18 cellular contexts compared by ENCODE assay signal in the genomic region with DNA sequence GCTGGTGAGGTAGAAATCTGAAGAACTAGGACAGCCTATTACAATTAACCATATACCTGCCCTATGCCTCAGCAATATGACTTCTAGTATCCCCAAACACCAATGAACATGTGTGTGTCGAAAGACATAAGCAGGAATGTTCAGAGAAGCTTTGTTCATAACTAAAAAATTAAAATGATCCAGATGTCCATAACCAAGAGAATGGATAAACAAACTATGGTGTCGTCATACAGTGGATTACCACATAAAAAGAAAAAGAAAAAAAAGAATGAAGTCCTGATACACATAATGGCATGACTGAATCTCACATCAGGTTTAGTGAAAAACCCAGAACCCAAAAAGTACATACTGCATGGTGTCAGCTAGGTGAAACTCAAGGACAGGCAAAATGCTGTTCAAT.
DNase-seq lines count a peak whose midpoint lies in the region; ATAC-seq and TF ChIP-seq lines count a peak whose summit lies in the region.
"Had no signal": no experiment of that assay in that cellular context is flagged by ENCODE, and none has a peak within 500 bp of the region (broad histone marks: within the 10 kb centered on the region; RNA-seq: fewer than 3 reads in every experiment).

No MANE protein-coding gene starts in this region.

- ATAC-seq in GM21825 (IDR thresholded peaks at IDR 0.05; ENCODE audit: unreplicated experiment) (no peak), GM19035 (IDR thresholded peaks at IDR 0.05; ENCODE audit: unreplicated experiment) (no peak)
- ATAC-seq: Panc1 had no signal

- DNase-seq in AG10803 (ENCODE audit: low read depth) (peak; percentile 76), HFF-Myc (ENCODE audit: extremely low read depth, low read depth) (peak; percentile 15), choroid plexus epithelial cell (ENCODE audit: low read depth) (peak; percentile 44), fibroblast of the conjunctiva (ENCODE audit: low read depth) (peak; percentile 43), RPMI8226 (no peak), DMS79 (lab: John Stamatoyannopoulos, UW) (no peak)
- DNase-seq: DMS153, GM23248, HFFc6, MM.1S, NCI-H1105 treated with DMSO at 0.1 percent for 48 hours, NCI-H1930, NCI-H2171 treated with DMSO at 0.1 percent for 48 hours, SIG-M5 had no signal

- no peak for TF ChIP-seq CTCF in AG10803 (conservative IDR thresholded peaks at IDR 0.05; ENCODE audit: low read length)
- no peak for TF ChIP-seq CTCF in HFF-Myc (IDR thresholded peaks at IDR 0.05; ENCODE audit: low read depth, low read length, missing control alignments)
- TF ChIP-seq CTCF in choroid plexus epithelial cell (conservative IDR thresholded peaks at IDR 0.05; ENCODE audit: low read depth, low read length), result no peak

- H3K4me3 ChIP-seq in AG10803 (ENCODE audit: low read length), result no peak overlapping the region
- no peak overlapping the region for H3K4me3 ChIP-seq in HFF-Myc (replicated peaks; ENCODE audit: low read depth, low read length)
- no peak overlapping the region for H3K4me3 ChIP-seq in choroid plexus epithelial cell (ENCODE audit: low read depth, low read length)
- H3K4me3 ChIP-seq: BLaER1, GM23248 had no signal

Comparison
In these comparisons a context has a peak if more than half of its experiments do, and no peak if none do; other contexts are left out.
1. DNase-seq: peak in AG10803 (single experiment), HFF-Myc (single experiment), choroid plexus epithelial cell (single experiment) and fibroblast of the conjunctiva (single experiment); none in RPMI8226 (single experiment) and DMS79 (single experiment).